In the genomic region with DNA sequence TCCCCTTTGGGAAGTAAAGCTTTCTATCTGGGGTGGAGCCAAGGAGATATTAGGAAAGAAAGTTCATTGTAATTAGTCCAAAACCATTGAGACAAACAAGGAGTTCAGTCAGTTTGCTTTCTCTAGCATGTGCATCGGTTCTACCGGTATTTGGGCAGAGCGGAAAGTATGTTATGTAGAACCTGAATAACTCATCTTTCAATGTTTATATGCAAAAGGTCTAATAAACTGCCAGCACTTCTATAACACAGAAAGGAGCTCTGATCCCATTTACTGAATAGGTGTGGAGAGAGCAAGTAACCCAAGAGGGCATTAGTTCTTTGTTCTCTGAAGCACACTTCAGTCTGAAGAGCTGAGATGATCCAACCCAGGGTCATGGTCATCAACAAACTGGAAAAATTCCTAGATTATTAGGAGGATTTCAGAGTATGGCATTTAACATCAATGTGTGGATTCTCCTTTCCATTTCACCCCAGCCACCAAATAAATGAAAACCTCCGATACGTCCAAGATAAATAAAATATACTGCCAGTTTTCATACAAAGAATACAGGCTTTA, we compare ENCODE assay signal across 11 cellular contexts. TPM values are rescaled to one million over a fixed set of nuclear protein-coding genes. Genes with fewer than 3 reads are reported as not detected.
A peak's percentile ranks its signal among the peaks of the same experiment; 100 is the strongest.
DNase-seq lines count a peak whose midpoint lies in the region; ATAC-seq and TF ChIP-seq lines count a peak whose summit lies in the region.
"Had no signal": no experiment of that assay in that cellular context is flagged by ENCODE, and none has a peak within 500 bp of the region (broad histone marks: within the 10 kb centered on the region; RNA-seq: fewer than 3 reads in every experiment).

No MANE protein-coding gene starts in this region.

- dilution Hi-C loops in mammary epithelial cell (cut with HindIII; ENCODE audit: low sequenced_read_pairs) = loop anchor here (10.0 kb wide), 1 partner anchor 526 kb away; no protein-coding TSS in a partner anchor

- H2AFZ ChIP-seq in mammary epithelial cell (ENCODE audit: low read depth, low read length) (peak overlapping the region; percentile 14), mesenchymal stem cell (ENCODE audit: low read depth, low read length) (no peak overlapping the region)

- no peaks in the 10 kb centered on the region for H4K20me1 ChIP-seq in mammary epithelial cell (ENCODE audit: insufficient read depth, low read length)

- intact Hi-C loops in mammary epithelial cell (cut with micrococcal nuclease) (loop anchor here (5.0 kb wide), 1 partner anchor 1039 kb away; no protein-coding TSS in a partner anchor), upper lobe of right lung (cut with DNase I) (no loop called here)

- H3K27ac ChIP-seq in mammary epithelial cell (ENCODE audit: insufficient read depth, low read depth, low read length) = peak overlapping the region; percentile 88
- peak overlapping the region; percentile 99 for H3K27ac ChIP-seq in mesenchymal stem cell (ENCODE audit: low read length, poor library complexity, severe bottlenecking)
- peak overlapping the region; percentile 73 for H3K27ac ChIP-seq in upper lobe of right lung

- H4K91ac ChIP-seq in mesenchymal stem cell (ENCODE audit: low read length) = no peak overlapping the region

- H2BK15ac ChIP-seq in mesenchymal stem cell (ENCODE audit: low read depth, poor library complexity, severe bottlenecking) = no peak overlapping the region

- no peak overlapping the region for H4K8ac ChIP-seq in mesenchymal stem cell (ENCODE audit: low read length)

- H3K4me2 ChIP-seq in mammary epithelial cell (ENCODE audit: insufficient read depth, low read depth, low read length) (peak overlapping the region; percentile 97), mesenchymal stem cell (ENCODE audit: low read length, poor library complexity, severe bottlenecking) (peak overlapping the region; percentile 20)

- H3K9me3 ChIP-seq in mammary epithelial cell (replicated peaks; ENCODE audit: insufficient read depth, low read length) = no peaks in the 10 kb centered on the region
- H3K9me3 ChIP-seq in mesenchymal stem cell (ENCODE audit: control insufficient read depth, low read length) = no peaks in the 10 kb centered on the region
- H3K9me3 ChIP-seq in upper lobe of right lung = no peaks in the 10 kb centered on the region

- H3K79me2 ChIP-seq in mammary epithelial cell (ENCODE audit: insufficient read depth, low read length) = peaks cover 94% of the 10 kb centered on the region

- ATAC-seq in upper lobe of right lung (no peak), GM21619 (IDR thresholded peaks at IDR 0.05; ENCODE audit: unreplicated experiment) (no peak)

- H3K27me3 ChIP-seq in mammary epithelial cell (ENCODE audit: insufficient read depth, low read length) (no peaks in the 10 kb centered on the region), mesenchymal stem cell (ENCODE audit: control insufficient read depth in 1 of 2, insufficient read depth in 1 of 2, low read length in 2 of 2) (no peaks in the 10 kb centered on the region), upper lobe of right lung (no peaks in the 10 kb centered on the region)

- no peak overlapping the region for H3K18ac ChIP-seq in mesenchymal stem cell (ENCODE audit: low read depth in 1 of 2, low read length in 2 of 2)

- H3K9ac ChIP-seq in mammary epithelial cell (ENCODE audit: insufficient read depth, low read length) (peak overlapping the region; percentile 69), mesenchymal stem cell (ENCODE audit: low read length) (peak overlapping the region; percentile 96)

- H2BK12ac ChIP-seq in mesenchymal stem cell (ENCODE audit: low read length in 2 of 2) = no peak overlapping the region

- no peak overlapping the region for H3K4ac ChIP-seq in mesenchymal stem cell (ENCODE audit: low read depth in 1 of 2, low read length in 2 of 2)

- H3K36me3 ChIP-seq in mammary epithelial cell (ENCODE audit: insufficient read depth, low read length) (no peaks in the 10 kb centered on the region), mesenchymal stem cell (ENCODE audit: control insufficient read depth in 1 of 2, insufficient read depth in 2 of 2, low read depth in 1 of 2, low read length in 2 of 2) (peaks cover 0 to 6% of the 10 kb centered on the region in 2 experiments), upper lobe of right lung (no peaks in the 10 kb centered on the region)

- H2AK5ac ChIP-seq in mesenchymal stem cell (ENCODE audit: low read length, severe bottlenecking) = no peak overlapping the region

- CTCF ChIA-PET in mammary epithelial cell (lab: Charles Lee; ENCODE audit: low non-redundant PET) = no interaction called here

- DNase-seq in NCI-H2227 (lab: John Stamatoyannopoulos, UW; ENCODE audit: unreplicated experiment) (peak; percentile 24), NCI-H2227 treated with DMSO at 0.1 percent for 48 hours (lab: John Stamatoyannopoulos, UW) (no peak), mammary epithelial cell (peak; percentile 27), mesenchymal stem cell (no peak), upper lobe of right lung (no peak), AG20443 (ENCODE audit: low spot score) (no peak)
- no peak for DNase-seq in stimulated activated CD4-positive, alpha-beta T cell treated with anti-CD3 and anti-CD28 coated beads, Interleukin-2, amount 100 ng/mL, for 24 hours
- DNase-seq: activated naive CD4-positive, alpha-beta T cell treated with anti-CD3 and anti-CD28 coated beads, Interleukin-2, amount 50 U/mL, for 16 hours; NCI-H774; occipital lobe had no signal

- TF ChIP-seq CTCF in mammary epithelial cell (conservative IDR thresholded peaks at IDR 0.05 in 1 of 2, IDR thresholded peaks at IDR 0.05 in 1 of 2; ENCODE audit: extremely low read depth in 1 of 2, insufficient read depth in 1 of 2, low read depth in 1 of 2, low read length in 2 of 2) (no peak), upper lobe of right lung (IDR thresholded peaks at IDR 0.05) (no peak)

- no peak overlapping the region for H3K23ac ChIP-seq in mesenchymal stem cell (ENCODE audit: low read length in 2 of 2)

- peak overlapping the region; percentile 77 to 92 (median 81) for H3K4me3 ChIP-seq in mammary epithelial cell (replicated peaks in 1 of 3; ENCODE audit: insufficient read depth in 1 of 3, low read depth in 2 of 3, low read length in 3 of 3)
- H3K4me3 ChIP-seq in mesenchymal stem cell (ENCODE audit: insufficient read depth in 1 of 2, low read depth in 1 of 2, low read length in 2 of 2) = peak overlapping the region in 1 of 2 experiments; percentile 90
- H3K4me3 ChIP-seq in upper lobe of right lung = peak overlapping the region; percentile 70

- H2BK120ac ChIP-seq in mesenchymal stem cell (ENCODE audit: low read depth, low read length) = no peak overlapping the region

- in situ Hi-C loops in mammary epithelial cell (cut with MboI; ENCODE audit: low sequenced_read_pairs in 2 of 2) = loop anchor here (10.0 to 25.0 kb wide), 8 partner anchors 164 to 1464 kb away; no protein-coding TSS in a partner anchor

- peaks cover 19% of the 10 kb centered on the region for H3K4me1 ChIP-seq in mammary epithelial cell (ENCODE audit: insufficient read depth, low read length)
- H3K4me1 ChIP-seq in mesenchymal stem cell (ENCODE audit: control insufficient read depth, insufficient read depth, low read depth, low read length) = peaks cover 12% of the 10 kb centered on the region
- peaks cover 12% of the 10 kb centered on the region for H3K4me1 ChIP-seq in upper lobe of right lung

- BruUV-seq in mammary epithelial cell (replicated peaks; lab: Mats Ljungman, UMichigan) = no TSS peak

- WGBS in mammary epithelial cell (ENCODE audit: low coverage, missing lambda C conversion rate) = 17% methylated on average over 5 of the region's 5 CpGs
- no CpG with 5 or more reads among the region's 5 CpGs for WGBS in mesenchymal stem cell

- H3K14ac ChIP-seq in mesenchymal stem cell (ENCODE audit: low read length in 2 of 2) = no peak overlapping the region

- no peak overlapping the region for H2BK5ac ChIP-seq in mesenchymal stem cell (ENCODE audit: low read depth, low read length, poor library complexity, severe bottlenecking)

- no peaks in the 10 kb centered on the region for H3K79me1 ChIP-seq in mesenchymal stem cell (replicated peaks; ENCODE audit: low read length, poor library complexity, severe bottlenecking)

RNA-seq across cellular contexts. Expression of a gene that starts 3.6 kb away (rescaled TPM):
- total RNA-seq in mammary epithelial cell (100 to 1,000 TPM in 1 of 2 donors, 10 to 100 TPM in 1; 39.6 to 120 TPM), upper lobe of right lung (19.8 TPM)
- 10.9 TPM for polyA plus RNA-seq in mammary epithelial cell
- polyA minus RNA-seq in mammary epithelial cell = 35.6 TPM
- polyA plus RNA-seq in mesenchymal stem cell (2013, experiment 1 of 2) = 23.5 TPM
- 23.9 TPM for polyA plus RNA-seq in mesenchymal stem cell (2013, experiment 2 of 2)

Comparison
In these comparisons a context has a peak if more than half of its experiments do, and no peak if none do; other contexts are left out.
1. DNase-seq: peak in NCI-H2227 (single experiment) and mammary epithelial cell (single experiment); none in NCI-H2227 treated with DMSO at 0.1 percent for 48 hours (single experiment), mesenchymal stem cell (single experiment), upper lobe of right lung (single experiment), AG20443 (single experiment) and stimulated activated CD4-positive, alpha-beta T cell treated with anti-CD3 and anti-CD28 coated beads, Interleukin-2, amount 100 ng/mL, for 24 hours (0 of 2).
2. Peak in every context shown above with its lines, with median percentiles within 50 percentile points of each other: H3K27ac ChIP-seq.